Comparison of ENCODE assay signal across 13 cellular contexts in the genomic region with DNA sequence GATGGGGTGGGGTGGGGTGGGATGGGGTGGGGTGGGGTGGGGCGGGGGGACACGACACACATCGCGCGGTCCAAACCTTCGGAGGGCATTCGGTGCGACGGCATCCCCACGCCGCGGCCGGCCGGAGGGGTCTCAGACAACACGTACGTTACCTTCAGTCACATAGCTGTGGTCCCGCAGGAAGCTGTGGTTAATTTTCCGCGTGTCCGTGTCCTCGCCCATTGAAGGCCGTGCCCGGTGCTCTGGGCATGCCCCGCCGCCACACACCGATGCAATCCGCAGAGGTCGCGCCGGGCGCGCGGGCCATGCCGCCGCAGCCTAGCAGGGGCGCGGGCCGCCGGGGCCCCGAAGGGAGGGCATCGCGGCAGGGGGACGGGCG. TPM values are rescaled to one million over a fixed set of nuclear protein-coding genes. Genes with fewer than 3 reads are reported as not detected.
DNase-seq lines count a peak whose midpoint lies in the region; ATAC-seq and TF ChIP-seq lines count a peak whose summit lies in the region.
"Had no signal": no experiment of that assay in that cellular context is flagged by ENCODE, and none has a peak within 500 bp of the region (broad histone marks: within the 10 kb centered on the region; RNA-seq: fewer than 3 reads in every experiment).

No MANE protein-coding gene starts in this region.

- H3K36me3 ChIP-seq in HAP-1 (replicated peaks) = no peaks in the 10 kb centered on the region
- H3K36me3 ChIP-seq: lower lobe of right lung had no signal

- in situ Hi-C loops in HAP-1 (cut with MboI; ENCODE audit: low sequenced_read_pairs) = no loop called here

- H3K27me3 ChIP-seq in HAP-1 (ENCODE audit: low read depth) (no peaks in the 10 kb centered on the region), dorsolateral prefrontal cortex (no peaks in the 10 kb centered on the region)

- intact Hi-C loops in dorsolateral prefrontal cortex (cut with DNase I) = loop anchor here (2.0 to 10.0 kb wide), 5 partner anchors 75 to 207 kb away; a partner anchor contains a TSS

- peak overlapping the region in 46 of 59 donors; percentile 26 to 99 (median 97) for H3K27ac ChIP-seq in dorsolateral prefrontal cortex
- H3K27ac ChIP-seq: lower lobe of right lung had no signal

- no peak for TF ChIP-seq CTCF in dorsolateral prefrontal cortex (IDR thresholded peaks at IDR 0.05 in 54 of 56, conservative IDR thresholded peaks at IDR 0.05 in 2 of 56; ENCODE audit: low read depth in 1 of 56, partially characterized antibody in 56 of 56)
- TF ChIP-seq CTCF in omental fat pad (IDR thresholded peaks at IDR 0.05) = no peak

- no peak for ATAC-seq in omental fat pad (ENCODE audit: low FRiP score)
- no peak for ATAC-seq in GM19463 (IDR thresholded peaks at IDR 0.05; ENCODE audit: unreplicated experiment)
- no peak for ATAC-seq in HG03432 (IDR thresholded peaks at IDR 0.05; ENCODE audit: unreplicated experiment)
- ATAC-seq: lower lobe of right lung had no signal

- peak; percentile 49 for DNase-seq in COLO668 (lab: John Stamatoyannopoulos, UW; ENCODE audit: unreplicated experiment)
- peak in 1 of 2 experiments; percentile 34 for DNase-seq in HAP-1 (ENCODE audit: low spot score in 2 of 2)
- peak in 2 of 10 donors; percentile 26 to 47 for DNase-seq in dorsolateral prefrontal cortex
- peak; percentile 6 for DNase-seq in omental fat pad (ENCODE audit: low spot score)
- DNase-seq in DMS79 treated with DMSO at 0.1 percent for 48 hours (lab: John Stamatoyannopoulos, UW) = no peak
- DNase-seq in iPS-NIHi11 (ENCODE audit: low spot score) = no peak
- DNase-seq: activated CD4-positive, alpha-beta T cell treated with anti-CD3 and anti-CD28 coated beads for 48 hours; cortex of kidney; lower lobe of right lung; stimulated activated naive CD4-positive, alpha-beta T cell treated with Interleukin-2 at 50 U/mL for 16 hours had no signal

- H3K4me3 ChIP-seq in HAP-1 = peak overlapping the region; percentile 57
- peak overlapping the region in 58 of 59 donors; percentile 22 to 85 (median 74) for H3K4me3 ChIP-seq in dorsolateral prefrontal cortex
- H3K4me3 ChIP-seq: lower lobe of right lung had no signal

- H3K4me1 ChIP-seq in HAP-1 = no peaks in the 10 kb centered on the region

- no peaks in the 10 kb centered on the region for H3K9me3 ChIP-seq in HAP-1
- H3K9me3 ChIP-seq: lower lobe of right lung had no signal

RNA-seq across cellular contexts. Expression of a gene that starts 0.4 kb away (rescaled TPM):
- total RNA-seq in dorsolateral prefrontal cortex (100 to 1,000 TPM; 133 to 356 (median 270) TPM), omental fat pad (1 to 10 TPM in 1 of 4 donors, under 1 TPM in 3; 0.38 to 1.7 (median 0.68) TPM)
- total RNA-seq: activated naive CD8-positive, alpha-beta T cell treated with anti-CD3 and anti-CD28 coated beads for 36 hours; lower lobe of right lung had no signal

Comparison
In these comparisons a context has a peak if more than half of its experiments do, and no peak if none do; other contexts are left out.
1. DNase-seq: peak in COLO668 (single experiment) and omental fat pad (single experiment); none in DMS79 treated with DMSO at 0.1 percent for 48 hours (single experiment) and iPS-NIHi11 (single experiment).
2. RNA of a gene that starts 0.4 kb away (total RNA-seq): 133 to 356 TPM in dorsolateral prefrontal cortex; 0.38 to 1.7 TPM in omental fat pad; every median in the first group is over 10 times any median in the second.